Comparison of ENCODE assay signal across 20 cellular contexts in genomic region chr9:106622148-106622547, GRCh38.
A peak's percentile ranks its signal among the peaks of the same experiment; 100 is the strongest.
DNase-seq lines count a peak whose midpoint lies in the region; ATAC-seq and TF ChIP-seq lines count a peak whose summit lies in the region.
"Had no signal": no experiment of that assay in that cellular context is flagged by ENCODE, and none has a peak within 500 bp of the region (broad histone marks: within the 10 kb centered on the region; RNA-seq: fewer than 3 reads in every experiment).

No MANE protein-coding gene starts in this region.

- H3K4me3 ChIP-seq in sigmoid colon = no peak overlapping the region
- H3K4me3 ChIP-seq: GM12878, HAP-1, K562, suprapubic skin had no signal

- intact Hi-C loops in sigmoid colon (cut with DNase I) = loop anchor here (10.0 kb wide), 1 partner anchor 243 kb away; the partner anchor contains the start of gene ZNF462

- WGBS in sigmoid colon, 2 donors = 69 to 83% methylated on average over 11 of the region's 11 CpGs

- peak overlapping the region; percentile 15 for H3K27ac ChIP-seq in cingulate gyrus (ENCODE audit: low read depth, low read length)
- peak overlapping the region; percentile 17 to 44 (median 34) for H3K27ac ChIP-seq in sigmoid colon
- H3K27ac ChIP-seq: 22Rv1, psoas muscle, suprapubic skin had no signal

- no peak for TF ChIP-seq CTCF in sigmoid colon (IDR thresholded peaks at IDR 0.05)

- no peak for TF ChIP-seq EP300 in sigmoid colon (IDR thresholded peaks at IDR 0.05)

- no peaks in the 10 kb centered on the region for H3K27me3 ChIP-seq in sigmoid colon
- H3K27me3 ChIP-seq: suprapubic skin had no signal

- no peaks in the 10 kb centered on the region for H3K36me3 ChIP-seq in sigmoid colon
- H3K36me3 ChIP-seq: HAP-1, suprapubic skin had no signal

- H3K4me1 ChIP-seq in sigmoid colon = peaks cover 0 to 4% (median 2%) of the 10 kb centered on the region in 4 donors
- H3K4me1 ChIP-seq: HAP-1, suprapubic skin had no signal

- DNase-seq in DMS 273 (lab: John Stamatoyannopoulos, UW; ENCODE audit: unreplicated experiment) = peak; percentile 72
- DNase-seq in DMS 273 treated with DMSO at 0.1 percent for 48 hours (lab: John Stamatoyannopoulos, UW) = no peak
- DNase-seq in NCI-H69 (lab: John Stamatoyannopoulos, UW) = peak; percentile 97
- no peak for DNase-seq in sigmoid colon
- DNase-seq in NCI-H187 treated with DMSO at 0.1 percent for 48 hours (lab: John Stamatoyannopoulos, UW) = no peak
- DNase-seq: activated CD4-positive, CD25-positive, alpha-beta regulatory T cell treated with anti-CD3 and anti-CD28 coated beads, Interleukin-2, amount 50 U/mL, for 72 hours; activated CD8-positive, alpha-beta memory T cell treated with anti-CD3 and anti-CD28 coated beads, Interleukin-2, amount 50 U/mL, for 4 hours; activated naive CD4-positive, alpha-beta T cell; effector memory CD4-positive, alpha-beta T cell; NCI-H146; psoas muscle had no signal

- no peaks in the 10 kb centered on the region for H3K9me3 ChIP-seq in sigmoid colon
- H3K9me3 ChIP-seq: HAP-1, psoas muscle, suprapubic skin had no signal

- ATAC-seq in GM19023 (IDR thresholded peaks at IDR 0.05; ENCODE audit: unreplicated experiment) (no peak), HG02870 (IDR thresholded peaks at IDR 0.05; ENCODE audit: unreplicated experiment) (no peak)
- ATAC-seq: GM12878, K562, left lobe of liver had no signal

- TF ChIP-seq POLR2A in sigmoid colon (IDR thresholded peaks at IDR 0.05) = no peak

Comparison
In these comparisons a context has a peak if more than half of its experiments do, and no peak if none do; other contexts are left out.
1. DNase-seq: peak in DMS 273 (single experiment) and NCI-H69 (single experiment); none in DMS 273 treated with DMSO at 0.1 percent for 48 hours (single experiment), sigmoid colon (single experiment) and NCI-H187 treated with DMSO at 0.1 percent for 48 hours (single experiment).